In the genomic region with DNA sequence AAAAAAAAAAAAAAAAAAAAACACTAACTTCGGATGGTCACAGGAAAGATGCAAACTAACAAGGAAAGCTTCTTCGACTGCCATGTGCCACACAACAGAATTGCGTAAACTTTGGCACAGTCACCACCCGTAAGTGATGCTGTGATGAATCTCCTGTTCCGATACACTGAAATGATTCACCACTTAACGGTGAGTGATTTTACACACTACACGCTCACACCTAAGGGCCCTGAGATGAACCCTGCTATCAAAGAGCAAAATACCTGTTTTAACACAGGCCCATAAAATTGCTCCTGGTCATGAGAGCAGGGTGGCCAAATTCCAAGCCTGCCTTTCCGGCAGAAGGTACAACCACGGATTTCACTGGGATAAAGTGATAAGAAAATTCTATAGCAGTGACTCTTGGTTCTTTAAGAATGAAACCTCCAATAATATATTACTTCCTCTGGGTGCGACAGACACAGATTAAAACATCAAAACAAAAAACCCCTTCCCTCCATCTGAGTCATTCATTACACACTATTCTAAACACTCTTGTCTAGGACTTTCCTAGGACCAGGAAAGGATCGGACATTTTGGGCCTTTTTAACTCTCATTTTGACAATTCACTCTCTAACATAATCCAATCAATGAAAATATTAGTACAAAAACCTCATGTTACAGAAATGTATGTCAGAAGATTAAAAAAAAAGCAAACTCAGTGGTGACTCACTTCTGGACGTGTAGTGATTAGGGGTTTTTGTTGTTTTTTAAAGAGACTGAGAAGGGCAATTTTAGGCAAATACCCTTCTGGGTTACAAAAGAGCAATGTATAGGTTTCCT, we compare ENCODE assay signal across 8 cellular contexts. TPM values are rescaled to one million over a fixed set of nuclear protein-coding genes. Genes with fewer than 3 reads are reported as not detected.
DNase-seq lines count a peak whose midpoint lies in the region; ATAC-seq and TF ChIP-seq lines count a peak whose summit lies in the region.

No MANE protein-coding gene starts in this region.

- no peaks in the 10 kb centered on the region for H3K9me3 ChIP-seq in A673 (ENCODE audit: low read depth, low read length, poor library complexity, severe bottlenecking)

- DNase-seq in A673 (ENCODE audit: low spot score) (no peak), head of caudate nucleus (no peak)
- DNase-seq in stimulated activated CD4-positive, alpha-beta T cell treated with anti-CD3 and anti-CD28 coated beads, Interleukin-1b, Interleukin-23, amount 100 ng/mL, for 48 hours: peak; percentile 71
- DNase-seq in NK-92 treated with Interleukin-12 subunit alpha and Interleukin-12 subunit beta, amount 100 ng/mL, for 24 hours (lab: John Stamatoyannopoulos, UW): no peak

- intact Hi-C loops in A673 (cut with micrococcal nuclease; ENCODE audit: unreplicated experiment): no loop called here
- intact Hi-C loops in head of caudate nucleus (cut with DNase I): no loop called here

- peak overlapping the region; percentile 3 for H3K4me3 ChIP-seq in A673 (ENCODE audit: low read depth, low read length, poor library complexity, severe bottlenecking)
- H3K4me3 ChIP-seq in WI38 (ENCODE audit: low read depth, low read length): peak overlapping the region; percentile 34; the same call in 1 of the 2 replicates

- CTCF ChIA-PET in A673 (lab: Charles Lee): interaction anchor here (0.7 kb wide), 1 partner anchor 331 kb away, joined by 11 read pairs; no protein-coding TSS in a partner anchor

- H3K4me1 ChIP-seq in A673 (ENCODE audit: insufficient read depth, low read length, poor library complexity, severe bottlenecking): peaks cover 41% of the 10 kb centered on the region

- peak; percentile 70 for ATAC-seq in GM19023 (IDR thresholded peaks at IDR 0.05; ENCODE audit: unreplicated experiment)
- ATAC-seq in HG03097 (IDR thresholded peaks at IDR 0.05; ENCODE audit: low FRiP score, unreplicated experiment): peak; percentile 60
- peak; percentile 93 for ATAC-seq in esophagus mucosa

- no peaks in the 10 kb centered on the region for H3K27me3 ChIP-seq in A673 (replicated peaks; ENCODE audit: insufficient read depth, low read depth, low read length, poor library complexity)

- no TSS peak for BruUV-seq in A673 (replicated peaks; lab: Mats Ljungman, UMichigan)

- TF ChIP-seq CTCF in A673 (conservative IDR thresholded peaks at IDR 0.05; ENCODE audit: low read depth, low read length) (no peak), WI38 (IDR thresholded peaks at IDR 0.05; ENCODE audit: low read depth, low read length) (no peak)

- POLR2A ChIA-PET in A673 (lab: Charles Lee; ENCODE audit: low non-redundant PET): interaction anchor here (0.6 kb wide), 1 partner anchor 524 kb away, joined by 3 read pairs; no protein-coding TSS in a partner anchor

- H3K27ac ChIP-seq in A673 (ENCODE audit: low read depth, low read length, poor library complexity, severe bottlenecking): no peak overlapping the region

- H3K36me3 ChIP-seq in A673 (ENCODE audit: insufficient read depth, low read length, poor library complexity, severe bottlenecking): no peaks in the 10 kb centered on the region

RNA-seq across cellular contexts. Expression of gene LRIG1, which starts 28.3 kb away (rescaled TPM):
- total RNA-seq in A673 (2021): 24.1 and 24.9 TPM in 2 replicates
- total RNA-seq in esophagus mucosa: 10.9 TPM
